Comparison of ENCODE assay signal across 7 cellular contexts in genomic region chr1:157963713-157964112, GRCh38. TPM values are rescaled to one million over a fixed set of nuclear protein-coding genes. Genes with fewer than 3 reads are reported as not detected.
A peak's percentile ranks its signal among the peaks of the same experiment; 100 is the strongest.
DNase-seq lines count a peak whose midpoint lies in the region; ATAC-seq, FAIRE-seq and TF ChIP-seq lines count a peak whose summit lies in the region.

No MANE protein-coding gene starts in this region.

- peak; percentile 92 for TF ChIP-seq CTCF in Panc1 (IDR thresholded peaks at IDR 0.05)
- peak; percentile 85 for TF ChIP-seq CTCF in fibroblast of villous mesenchyme (IDR thresholded peaks at IDR 0.05; ENCODE audit: insufficient read depth, low read depth, low read length)
- peak; percentile 78 to 94 (median 86) for TF ChIP-seq CTCF in pancreas (IDR thresholded peaks at IDR 0.05)

- H3K27me3 ChIP-seq in Panc1 (ENCODE audit: control insufficient read depth, insufficient read depth, low read length), result peaks cover 23% of the 10 kb centered on the region
- no peaks in the 10 kb centered on the region for H3K27me3 ChIP-seq in pancreas

- POLR2A ChIA-PET in Panc1 (lab: Charles Lee), result no interaction called here

- no peaks in the 10 kb centered on the region for H3K36me3 ChIP-seq in Panc1 (ENCODE audit: control insufficient read depth, insufficient read depth, low read length)
- H3K36me3 ChIP-seq in pancreas, result no peaks in the 10 kb centered on the region

- intact Hi-C loops in Panc1 (cut with micrococcal nuclease; ENCODE audit: unreplicated experiment) (loop anchor here (1.0 to 10.0 kb wide), 2 partner anchors 158 to 1031 kb away; no protein-coding TSS in a partner anchor), pancreas (cut with DNase I) (loop anchor here in 1 of 3 donors (2.0 kb wide), 1 partner anchor 27 kb away; no protein-coding TSS in a partner anchor)

- CTCF ChIA-PET in Panc1 (lab: Charles Lee), result interaction anchor here (0.6 to 4.7 kb wide), 3 partner anchors 19 to 161 kb away, joined by 3 to 23 read pairs (median 6); no protein-coding TSS in a partner anchor

- H3K27ac ChIP-seq in Panc1 (ENCODE audit: low read length) (no peak overlapping the region), pancreas (no peak overlapping the region)

- no TSS peak for BruUV-seq in Panc1 (replicated peaks; lab: Mats Ljungman, UMichigan)

- ATAC-seq in Panc1 (peak; percentile 93), pancreas (peak; percentile 51 to 71 (median 68)), GM18505 (IDR thresholded peaks at IDR 0.05; ENCODE audit: unreplicated experiment) (no peak)

- no peaks in the 10 kb centered on the region for H3K4me1 ChIP-seq in Panc1 (ENCODE audit: control insufficient read depth, insufficient read depth, low read length)
- H3K4me1 ChIP-seq in pancreas, result peaks cover 0 to 8% (median 5%) of the 10 kb centered on the region in 3 donors

- no peak overlapping the region for H3K4me3 ChIP-seq in Panc1 (ENCODE audit: low read depth in 2 of 2, low read length in 2 of 2)
- no peak overlapping the region for H3K4me3 ChIP-seq in fibroblast of villous mesenchyme (ENCODE audit: low read depth, low read length)
- no peak overlapping the region for H3K4me3 ChIP-seq in pancreas

- WGBS in pancreas, 2 donors, result 5 to 6% methylated on average over 5 of the region's 5 CpGs

- DNase-seq in GM04504 (ENCODE audit: low read depth) (peak; percentile 46), HT1080 (ENCODE audit: low read depth) (peak; percentile 66), Panc1 (ENCODE audit: low read depth, low spot score) (peak; percentile 27), fibroblast of villous mesenchyme (ENCODE audit: low read depth) (peak; percentile 70), pancreas (peak; percentile 30 to 80 (median 56))
- peak; percentile 9 to 26 for DNase-seq in activated T-helper 1 cell treated with anti-CD3 and anti-CD28 coated beads, Interleukin-2, amount 50 U/mL, for 16 hours (ENCODE audit: low read depth in 1 of 2, low spot score in 1 of 2)

- FAIRE-seq in pancreas (lab: Jason Lieb, UNC), result no peak

- in situ Hi-C loops in Panc1 (cut with HindIII; ENCODE audit: low pct_unique_long_range_greater_than_20kb, low sequenced_read_pairs), result no loop called here

- TF ChIP-seq POLR2A in GM18505 (IDR thresholded peaks at IDR 0.05; ENCODE audit: borderline replicate concordance, extremely low read depth, insufficient read depth, insufficient read length), result no peak

- H3K9me3 ChIP-seq in Panc1 (ENCODE audit: control insufficient read depth, insufficient read depth, low read depth, low read length) (no peaks in the 10 kb centered on the region), pancreas (no peaks in the 10 kb centered on the region)

RNA-seq across cellular contexts. Expression of gene KIRREL1, which starts 29.7 kb away (rescaled TPM):
- total RNA-seq in HT1080 (2014; rRNA removed; shearing (Covaris generic)), result 58.3 and 68.8 TPM in 2 replicates
- 35.1 and 39.9 TPM in 2 replicates for polyA plus RNA-seq in HT1080 (2015; cell fraction: cytosol; rRNA removed)
- 78.7 and 83.3 TPM in 2 replicates for polyA plus RNA-seq in HT1080 (2015; cell fraction: nucleus; rRNA removed)
- total RNA-seq in Panc1 (2021; ENCODE audit: unreplicated experiment) (145 TPM), fibroblast of villous mesenchyme (120 TPM in 2 replicates), pancreas (10 to 100 TPM in 1 of 6 donors, 1 to 10 TPM in 5; 1.9 to 13.0 (median 4.9) TPM)
- polyA plus RNA-seq in Panc1 (2012; ENCODE audit: insufficient read length), result 95.3 TPM
- 1 to 10 TPM; 2.5 to 3.8 TPM for polyA plus RNA-seq in pancreas

Comparison
In these comparisons a context has a peak if more than half of its experiments do, and no peak if none do; other contexts are left out.
1. DNase-seq: peak in every context shown above with its lines; median percentile 70 in fibroblast of villous mesenchyme; 66 in HT1080; 56 in pancreas; 46 in GM04504; 27 in Panc1; 18 in activated T-helper 1 cell treated with anti-CD3 and anti-CD28 coated beads, Interleukin-2, amount 50 U/mL, for 16 hours.